Comparison of ENCODE assay signal across 8 cellular contexts in the genomic region with DNA sequence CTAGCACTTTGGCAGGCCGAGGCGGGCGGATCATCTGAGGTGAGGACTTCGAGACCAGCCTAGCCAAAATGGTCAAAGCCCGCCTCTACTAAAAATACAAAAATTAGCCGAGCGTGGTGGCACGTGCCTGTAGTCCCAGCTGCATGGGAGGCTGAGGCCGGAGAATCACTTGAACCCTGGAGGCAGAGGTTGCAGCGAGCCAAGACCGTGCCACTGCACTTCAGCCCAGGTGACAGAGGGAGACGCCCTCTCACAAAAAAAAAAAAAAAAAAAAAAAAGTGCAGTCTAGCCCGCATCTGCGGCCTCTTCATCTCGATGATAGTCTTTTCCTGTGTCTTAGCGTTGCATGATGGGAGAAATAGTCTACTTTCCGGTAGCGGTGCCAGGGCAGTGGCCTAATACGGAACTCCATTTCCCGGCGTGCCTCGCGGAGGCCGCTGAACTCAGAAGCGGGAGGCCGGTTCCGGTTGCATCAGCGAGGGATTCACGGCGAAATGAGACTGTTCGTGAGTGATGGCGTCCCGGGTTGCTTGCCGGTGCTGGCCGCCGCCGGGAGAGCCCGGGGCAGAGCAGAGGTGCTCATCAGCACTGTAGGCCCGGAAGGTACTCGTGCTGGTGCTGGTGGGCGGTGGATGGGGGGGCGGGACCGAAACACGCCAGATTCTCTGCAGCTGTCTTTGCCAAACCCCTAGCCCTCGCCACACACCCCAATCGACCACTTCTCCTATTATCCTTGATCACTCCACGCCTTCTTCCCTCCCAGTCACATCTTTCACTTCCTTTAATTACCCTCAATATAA. TPM values are rescaled to one million over a fixed set of nuclear protein-coding genes. Genes with fewer than 3 reads are reported as not detected.
DNase-seq lines count a peak whose midpoint lies in the region; ATAC-seq and TF ChIP-seq lines count a peak whose summit lies in the region.

A gene (plus strand): TSS at position 472 of the 800 bp plus-strand sequence. CDS start 23 bp downstream, at position 495.

- peak within 1 kb of the TSS; percentile 90 to 98 (median 96) for H3K4me3 Mint-ChIP-seq in CD4-positive, CD25-positive, alpha-beta regulatory T cell

- H3K4me1 Mint-ChIP-seq in CD4-positive, CD25-positive, alpha-beta regulatory T cell: peaks cover 11 to 39% (median 25%) of the 10 kb centered on the region in 4 donors

- peak within 1 kb of the TSS; percentile 89 for H3K4me3 ChIP-seq in CD4-positive, CD25-positive, alpha-beta regulatory T cell (ENCODE audit: low read depth, low read length)
- peak within 1 kb of the TSS; percentile 65 to 96 for H3K4me3 ChIP-seq in left lung

- peaks cover 20% of the 10 kb centered on the region for H3K4me1 ChIP-seq in CD4-positive, CD25-positive, alpha-beta regulatory T cell (ENCODE audit: control insufficient read depth, insufficient read depth, low read length, poor library complexity, severe bottlenecking)
- H3K4me1 ChIP-seq in left lung: peaks cover 0 to 21% of the 10 kb centered on the region in 2 donors

- intact Hi-C loops in left lung (cut with DNase I): no loop called here

- H3K9me3 ChIP-seq in CD4-positive, CD25-positive, alpha-beta regulatory T cell (ENCODE audit: control insufficient read depth in 2 of 2, low read length in 2 of 2): no peaks in the 10 kb centered on the region
- no peaks in the 10 kb centered on the region for H3K9me3 ChIP-seq in left lung

- peaks cover 4% of the 10 kb centered on the region for H3K27me3 Mint-ChIP-seq in CD4-positive, CD25-positive, alpha-beta regulatory T cell

- peaks cover 26% of the 10 kb centered on the region for H3K36me3 Mint-ChIP-seq in CD4-positive, CD25-positive, alpha-beta regulatory T cell

- no peaks in the 10 kb centered on the region for H3K27me3 ChIP-seq in CD4-positive, CD25-positive, alpha-beta regulatory T cell (ENCODE audit: control insufficient read depth, insufficient read depth, low read length)
- H3K27me3 ChIP-seq in left lung: no peaks in the 10 kb centered on the region

- H3K27ac ChIP-seq in CD4-positive, CD25-positive, alpha-beta regulatory T cell (ENCODE audit: insufficient read depth, low read length, poor library complexity, severe bottlenecking): peak within 1 kb of the TSS; percentile 80
- H3K27ac ChIP-seq in left lung: peak within 1 kb of the TSS; percentile 3 to 80

- DNase-seq in CD4-positive, CD25-positive, alpha-beta regulatory T cell: peak; percentile 89 to 98 (median 94)
- DNase-seq in NCI-H748 treated with DMSO at 0.1 percent for 48 hours (lab: John Stamatoyannopoulos, UW) (peak; percentile 92), dermis blood vessel endothelial cell (peak; percentile 96), left lung (peak; percentile 95 to 97)
- peak; percentile 75 to 92 for DNase-seq in activated CD4-positive, alpha-beta T cell treated with anti-CD3 and anti-CD28 coated beads, Interleukin-2, amount 50 U/mL, for 24 hours (ENCODE audit: low read depth in 1 of 2, low spot score in 1 of 2)
- DNase-seq in stimulated activated CD4-positive, alpha-beta T cell treated with anti-CD3 and anti-CD28 coated beads, Interleukin-2, amount 100 ng/mL, for 48 hours: peak; percentile 83 to 86

- no peaks in the 10 kb centered on the region for H3K9me3 Mint-ChIP-seq in CD4-positive, CD25-positive, alpha-beta regulatory T cell

- no peak for TF ChIP-seq CTCF in left lung (IDR thresholded peaks at IDR 0.05)

- peak; percentile 99 for ATAC-seq in CD4-positive, CD25-positive, alpha-beta regulatory T cell (ENCODE audit: low read depth in 2 of 2)
- ATAC-seq in GM19395 (IDR thresholded peaks at IDR 0.05; ENCODE audit: unreplicated experiment) (peak; percentile 98), HG03565 (IDR thresholded peaks at IDR 0.05; ENCODE audit: unreplicated experiment) (peak; percentile 99), left lung (peak; percentile 99)

- peak within 1 kb of the TSS; percentile 94 to 99 (median 95) for H3K27ac Mint-ChIP-seq in CD4-positive, CD25-positive, alpha-beta regulatory T cell

- peaks cover 31% of the 10 kb centered on the region for H3K36me3 ChIP-seq in CD4-positive, CD25-positive, alpha-beta regulatory T cell (ENCODE audit: control insufficient read depth, insufficient read depth, low read length)
- peaks cover 0 to 37% of the 10 kb centered on the region in 2 donors for H3K36me3 ChIP-seq in left lung

RNA-seq across cellular contexts. Expression of the gene that starts here (rescaled TPM):
- 219 TPM for total RNA-seq in CD4-positive, CD25-positive, alpha-beta regulatory T cell
- polyA plus RNA-seq in CD4-positive, CD25-positive, alpha-beta regulatory T cell: 10 to 100 TPM; 71.9 to 89.4 (median 80.1) TPM
- 71.6 and 81.2 TPM in 2 replicates for total RNA-seq in dermis blood vessel endothelial cell
- 100 to 1,000 TPM; 113 to 168 TPM for total RNA-seq in left lung

Comparison
In these comparisons a context has a peak if more than half of its experiments do, and no peak if none do; other contexts are left out.
1. Peak in every context shown above with its lines: DNase-seq, ATAC-seq, H3K4me3 ChIP-seq and H3K27ac ChIP-seq.